ENCODE assay signal across 27 cellular contexts in genomic region chr20:19966840-19967239, GRCh38. TPM values are rescaled to one million over a fixed set of nuclear protein-coding genes. Genes with fewer than 3 reads are reported as not detected.
DNase-seq lines count a peak whose midpoint lies in the region; ATAC-seq lines count a peak whose summit lies in the region.
"Had no signal": no experiment of that assay in that cellular context is flagged by ENCODE, and none has a peak within 500 bp of the region (broad histone marks: within the 10 kb centered on the region; RNA-seq: fewer than 3 reads in every experiment).

No MANE protein-coding gene starts in this region.

- no peak overlapping the region for H4K91ac ChIP-seq in neuronal stem cell (ENCODE audit: low read depth, low read length, poor library complexity)

- no peak overlapping the region for H4K8ac ChIP-seq in neuronal stem cell (ENCODE audit: low read depth, low read length)

- DNase-seq in COLO668 (lab: John Stamatoyannopoulos, UW; ENCODE audit: unreplicated experiment), result peak; percentile 70
- peak; percentile 61 for DNase-seq in NCI-H1417 treated with DMSO at 0.1 percent for 48 hours (lab: John Stamatoyannopoulos, UW)
- DNase-seq in NCI-H748 (lab: John Stamatoyannopoulos, UW; ENCODE audit: unreplicated experiment), result peak; percentile 84
- peak; percentile 57 for DNase-seq in left lobe of liver (ENCODE audit: low spot score)
- DNase-seq in neuronal stem cell (ENCODE audit: low spot score), result no peak
- DNase-seq in germinal center (ENCODE audit: low spot score), result no peak
- DNase-seq in stimulated activated CD4-positive, alpha-beta T cell treated with anti-CD3 and anti-CD28 coated beads, Interleukin-4, amount 100 ng/mL, for 24 hours, result no peak
- no peak for DNase-seq in activated CD4-positive, alpha-beta T cell treated with anti-CD3 and anti-CD28 coated beads for 36 hours
- DNase-seq: activated CD4-positive, alpha-beta T cell treated with anti-CD3 and anti-CD28 coated beads, Interleukin-2, amount 50 U/mL, for 4 hours; activated CD8-positive, alpha-beta memory T cell treated with anti-CD3 and anti-CD28 coated beads, Interleukin-2, amount 50 U/mL, for 4 hours; BE2C; EL; H7; Kasumi-1; kidney glomerular epithelial cell; naive thymus-derived CD8-positive, alpha-beta T cell; NCI-H1048; NCI-H2171; stimulated activated CD4-positive, alpha-beta T cell treated with anti-CD3 and anti-CD28 coated beads, Interleukin-2, amount 100 ng/mL, for 48 hours; stimulated activated naive CD4-positive, alpha-beta T cell; T-helper 9 cell; testis had no signal

- no peak overlapping the region for H3K14ac ChIP-seq in neuronal stem cell (ENCODE audit: low read length)

- intact Hi-C loops in activated CD4-positive, alpha-beta T cell treated with anti-CD3 and anti-CD28 coated beads for 36 hours (cut with DNase I, micrococcal nuclease), result no loop called here

- CTCF ChIA-PET in activated CD4-positive, alpha-beta T cell treated with anti-CD3 and anti-CD28 coated beads for 36 hours (lab: Charles Lee), result no interaction called here

- H3K18ac ChIP-seq in neuronal stem cell (ENCODE audit: low read length), result no peak overlapping the region

- no peak overlapping the region for H3K4ac ChIP-seq in neuronal stem cell (ENCODE audit: low read length)

- H3K27me3 ChIP-seq in neuronal stem cell (ENCODE audit: control insufficient read depth in 3 of 3, insufficient read depth in 3 of 3, low read depth in 1 of 3, low read length in 3 of 3), result no peaks in the 10 kb centered on the region
- H3K27me3 ChIP-seq: BE2C, testis, vagina had no signal

- no peak overlapping the region for H2BK5ac ChIP-seq in neuronal stem cell (ENCODE audit: low read length)

- no peak overlapping the region for H3K23ac ChIP-seq in neuronal stem cell (ENCODE audit: low read depth, low read length, poor library complexity)

- no peak overlapping the region for H3K27ac ChIP-seq in neuronal stem cell (replicated peaks; ENCODE audit: low read length)
- H3K27ac ChIP-seq: testis, vagina had no signal

- H3K27me3 Mint-ChIP-seq in activated CD4-positive, alpha-beta T cell treated with anti-CD3 and anti-CD28 coated beads for 36 hours, result no peaks in the 10 kb centered on the region
- H3K27me3 Mint-ChIP-seq: activated naive CD4-positive, alpha-beta T cell treated with anti-CD3 and anti-CD28 coated beads, Interleukin-2, amount 50 U/mL, for 24 hours; activated T-helper 17 cell treated with anti-CD3 and anti-CD28 coated beads, Interleukin-2, amount 50 U/mL, for 72 hours; dendritic cell treated with granulocyte-macrophage colony-stimulating factor and Interleukin-4, amounts not matched to agents 40 ng/mL and 50 ng/mL, for 4 days; naive thymus-derived CD8-positive, alpha-beta T cell had no signal

- no peak overlapping the region for H2AFZ ChIP-seq in neuronal stem cell (ENCODE audit: low read length)

- no peak overlapping the region for H2AK5ac ChIP-seq in neuronal stem cell (ENCODE audit: low read depth, low read length)

- no peak overlapping the region for H2BK15ac ChIP-seq in neuronal stem cell (ENCODE audit: low read length)

- no peak overlapping the region for H2BK120ac ChIP-seq in neuronal stem cell (ENCODE audit: low read depth, low read length)

- peaks cover 18% of the 10 kb centered on the region for H3K4me1 Mint-ChIP-seq in activated CD4-positive, alpha-beta T cell treated with anti-CD3 and anti-CD28 coated beads for 36 hours

- H3K79me1 ChIP-seq in neuronal stem cell (ENCODE audit: low read depth, low read length), result no peaks in the 10 kb centered on the region

- peak; percentile 47 for ATAC-seq in left lobe of liver
- ATAC-seq in activated CD4-positive, alpha-beta T cell treated with anti-CD3 and anti-CD28 coated beads for 36 hours, result no peak
- ATAC-seq: activated T-helper 17 cell treated with anti-CD3 and anti-CD28 coated beads, Interleukin-2, amount 50 U/mL, for 72 hours; naive thymus-derived CD8-positive, alpha-beta T cell; WTC11 had no signal

- H3K4me1 ChIP-seq in neuronal stem cell (ENCODE audit: control insufficient read depth in 2 of 2, insufficient read depth in 1 of 2, low read depth in 1 of 2, low read length in 2 of 2), result peaks cover 0 to 2% of the 10 kb centered on the region in 2 donors
- H3K4me1 ChIP-seq: BE2C had no signal

- H3K27ac Mint-ChIP-seq in activated CD4-positive, alpha-beta T cell treated with anti-CD3 and anti-CD28 coated beads for 36 hours, result no peak overlapping the region
- H3K27ac Mint-ChIP-seq: activated naive CD4-positive, alpha-beta T cell treated with anti-CD3 and anti-CD28 coated beads, Interleukin-2, amount 50 U/mL, for 24 hours; activated T-helper 17 cell treated with anti-CD3 and anti-CD28 coated beads, Interleukin-2, amount 50 U/mL, for 72 hours; dendritic cell treated with granulocyte-macrophage colony-stimulating factor and Interleukin-4, amounts not matched to agents 40 ng/mL and 50 ng/mL, for 4 days; naive thymus-derived CD8-positive, alpha-beta T cell; WTC11 had no signal

- no peaks in the 10 kb centered on the region for H3K36me3 Mint-ChIP-seq in activated CD4-positive, alpha-beta T cell treated with anti-CD3 and anti-CD28 coated beads for 36 hours (ENCODE audit: low read depth)
- H3K36me3 Mint-ChIP-seq: naive thymus-derived CD8-positive, alpha-beta T cell; WTC11 had no signal

- no peak overlapping the region for H3K4me3 Mint-ChIP-seq in activated CD4-positive, alpha-beta T cell treated with anti-CD3 and anti-CD28 coated beads for 36 hours
- H3K4me3 Mint-ChIP-seq: activated naive CD4-positive, alpha-beta T cell treated with anti-CD3 and anti-CD28 coated beads, Interleukin-2, amount 50 U/mL, for 24 hours; activated T-helper 17 cell treated with anti-CD3 and anti-CD28 coated beads, Interleukin-2, amount 50 U/mL, for 72 hours; dendritic cell treated with granulocyte-macrophage colony-stimulating factor and Interleukin-4, amounts not matched to agents 40 ng/mL and 50 ng/mL, for 4 days; naive thymus-derived CD8-positive, alpha-beta T cell; WTC11 had no signal

- H3K9me3 Mint-ChIP-seq in activated CD4-positive, alpha-beta T cell treated with anti-CD3 and anti-CD28 coated beads for 36 hours (ENCODE audit: low read depth), result no peaks in the 10 kb centered on the region
- H3K9me3 Mint-ChIP-seq: activated naive CD4-positive, alpha-beta T cell treated with anti-CD3 and anti-CD28 coated beads, Interleukin-2, amount 50 U/mL, for 24 hours; activated T-helper 17 cell treated with anti-CD3 and anti-CD28 coated beads, Interleukin-2, amount 50 U/mL, for 72 hours; dendritic cell treated with granulocyte-macrophage colony-stimulating factor and Interleukin-4, amounts not matched to agents 40 ng/mL and 50 ng/mL, for 4 days; naive thymus-derived CD8-positive, alpha-beta T cell; WTC11 had no signal

- no peak overlapping the region for H2BK12ac ChIP-seq in neuronal stem cell (ENCODE audit: low read length)

- WGBS in neuronal stem cell (ENCODE audit: extremely low coverage in 2 of 2, insufficient read length in 2 of 2, insufficient replicate concordance in 1 of 2), 2 donors, result no CpG with 5 or more reads among the region's 1 CpG

- POLR2A ChIA-PET in activated CD4-positive, alpha-beta T cell treated with anti-CD3 and anti-CD28 coated beads for 36 hours (lab: Charles Lee), result no interaction called here

- H3K4me2 ChIP-seq in neuronal stem cell (ENCODE audit: insufficient read depth, low read length, poor library complexity, severe bottlenecking), result no peak overlapping the region

- no peak overlapping the region for H3K9ac ChIP-seq in neuronal stem cell (ENCODE audit: low read depth, low read length, poor library complexity)

- H3K36me3 ChIP-seq in neuronal stem cell (replicated peaks in 1 of 2; ENCODE audit: control insufficient read depth in 2 of 2, insufficient read depth in 2 of 2, low read length in 2 of 2), result peaks cover 1 to 4% of the 10 kb centered on the region in 2 donors
- H3K36me3 ChIP-seq: BE2C had no signal

- no peaks in the 10 kb centered on the region for H3K9me3 ChIP-seq in neuronal stem cell (replicated peaks in 1 of 2; ENCODE audit: control insufficient read depth in 2 of 2, insufficient read depth in 1 of 2, low read depth in 1 of 2, low read length in 2 of 2)
- H3K9me3 ChIP-seq: BE2C, testis, vagina had no signal

- H3K4me3 ChIP-seq in neuronal stem cell (ENCODE audit: low read length in 2 of 2), result no peak overlapping the region
- H3K4me3 ChIP-seq: testis, vagina had no signal

RNA-seq across cellular contexts. Expression of gene NAA20, which starts 50.3 kb away (rescaled TPM):
- 34.7 TPM for total RNA-seq in left lobe of liver
- polyA plus RNA-seq in neuronal stem cell (2013, experiment 1 of 2), result 28.6 TPM
- polyA plus RNA-seq in neuronal stem cell (2013, experiment 2 of 2), result 29.3 TPM
- 10 to 100 TPM; 58.6 to 88.7 TPM for total RNA-seq in activated CD4-positive, alpha-beta T cell treated with anti-CD3 and anti-CD28 coated beads for 36 hours

Comparison
In these comparisons a context has a peak if more than half of its experiments do, and no peak if none do; other contexts are left out.
1. DNase-seq: peak in COLO668 (single experiment), NCI-H1417 treated with DMSO at 0.1 percent for 48 hours (single experiment), NCI-H748 (single experiment) and left lobe of liver (single experiment); none in neuronal stem cell (single experiment), germinal center (single experiment), stimulated activated CD4-positive, alpha-beta T cell treated with anti-CD3 and anti-CD28 coated beads, Interleukin-4, amount 100 ng/mL, for 24 hours (single experiment) and activated CD4-positive, alpha-beta T cell treated with anti-CD3 and anti-CD28 coated beads for 36 hours (single experiment).